In genomic region chr2:98507940-98508689, GRCh38 we compare ENCODE assay signal across 1 cellular context.
TF ChIP-seq lines count a peak whose summit lies in the region.

No MANE protein-coding gene starts in this region.

TF ChIP-seq in K562, 482 proteins besides CTCF, POLR2A, EP300 and RAD21 (continued from another document and continues in another):
- no peak for TF ChIP-seq RREB1 (CRISPR knock-in tag; IDR thresholded peaks at IDR 0.05)
- TF ChIP-seq NCOA2 (IDR thresholded peaks at IDR 0.05; ENCODE audit: partially characterized antibody in 2 of 2): no peak
- TF ChIP-seq PYGO2 (tag; IDR thresholded peaks at IDR 0.05): no peak
- TF ChIP-seq ETV1 (tag; conservative IDR thresholded peaks at IDR 0.05; ENCODE audit: low read depth): no peak
- TF ChIP-seq NR2C2 (CRISPR knock-in tag; IDR thresholded peaks at IDR 0.05): no peak
- no peak; the same call in 1 of the 2 replicates for TF ChIP-seq NR2C2 (tag; IDR thresholded peaks at IDR 0.05)
- TF ChIP-seq ZNF551 (CRISPR knock-in tag; IDR thresholded peaks at IDR 0.05): no peak
- TF ChIP-seq CCNT2 (IDR thresholded peaks at IDR 0.05; ENCODE audit: borderline replicate concordance, extremely low read depth, insufficient read length, low read depth, low read length): peak; percentile 67
- TF ChIP-seq ZNF511 (CRISPR knock-in tag; IDR thresholded peaks at IDR 0.05): no peak
- no peak for TF ChIP-seq ZNF175 (CRISPR knock-in tag; IDR thresholded peaks at IDR 0.05; ENCODE audit: low read depth)
- peak; percentile 96 for TF ChIP-seq CBFA2T3 (IDR thresholded peaks at IDR 0.05)
- TF ChIP-seq POU5F1 (IDR thresholded peaks at IDR 0.05; ENCODE audit: borderline replicate concordance, low read depth, low read length, partially characterized antibody): no peak
- TF ChIP-seq SNRNP70 (optimal IDR thresholded peaks at IDR 0.05; ENCODE audit: low read depth, low read length): no peak
- TF ChIP-seq NFE2L1 (tag; IDR thresholded peaks at IDR 0.05; ENCODE audit: borderline replicate concordance, low read depth): no peak
- no peak for TF ChIP-seq ZNF140 (CRISPR knock-in tag; IDR thresholded peaks at IDR 0.05)
- no peak for TF ChIP-seq CBX3 (IDR thresholded peaks at IDR 0.05; ENCODE audit: borderline replicate concordance in 1 of 2, low read length in 2 of 2)
- peak; percentile 72 to 78; a peak in 1 of 4 replicates for TF ChIP-seq ARNT (IDR thresholded peaks at IDR 0.05)
- no peak for TF ChIP-seq WHSC1 (IDR thresholded peaks at IDR 0.05; ENCODE audit: low read length)
- TF ChIP-seq NEUROD1 (IDR thresholded peaks at IDR 0.05; ENCODE audit: borderline replicate concordance, low read depth, low read length, partially characterized antibody): peak; percentile 7
- no peak for TF ChIP-seq KLF6 (CRISPR knock-in tag; IDR thresholded peaks at IDR 0.05; ENCODE audit: borderline replicate concordance)
- no peak for TF ChIP-seq EWSR1 (IDR thresholded peaks at IDR 0.05; ENCODE audit: borderline replicate concordance, low read depth, partially characterized antibody)
- TF ChIP-seq ZNF444 (CRISPR knock-in tag; IDR thresholded peaks at IDR 0.05): no peak
- TF ChIP-seq KAT8 (IDR thresholded peaks at IDR 0.05; ENCODE audit: low read depth): no peak
- peak; percentile 91 for TF ChIP-seq ARID1B (IDR thresholded peaks at IDR 0.05)
- no peak for TF ChIP-seq ZNF584 (CRISPR knock-in tag; IDR thresholded peaks at IDR 0.05; ENCODE audit: low read depth)
- peak; percentile 70 for TF ChIP-seq KLF16 (IDR thresholded peaks at IDR 0.05)
- no peak for TF ChIP-seq TAF15 (IDR thresholded peaks at IDR 0.05; ENCODE audit: low read depth, low read length)
- no peak for TF ChIP-seq CSDE1 (IDR thresholded peaks at IDR 0.05)
- no peak for TF ChIP-seq RNF219 (CRISPR knock-in tag; IDR thresholded peaks at IDR 0.05)
- TF ChIP-seq ZNF24 (IDR thresholded peaks at IDR 0.05): no peak
- no peak for TF ChIP-seq RHOXF2B (CRISPR knock-in tag; conservative IDR thresholded peaks at IDR 0.05)
- TF ChIP-seq POLR3A (IDR thresholded peaks at IDR 0.05; ENCODE audit: borderline replicate concordance, extremely low read depth, insufficient read depth, insufficient read length): no peak
- peak; percentile 62 for TF ChIP-seq SOX6 (IDR thresholded peaks at IDR 0.05)
- TF ChIP-seq ZBTB8A (IDR thresholded peaks at IDR 0.05; ENCODE audit: partially characterized antibody): no peak
- TF ChIP-seq L3MBTL2 (IDR thresholded peaks at IDR 0.05): peak; percentile 79
- no peak for TF ChIP-seq IRF2 (CRISPR knock-in tag; IDR thresholded peaks at IDR 0.05)
- TF ChIP-seq MTA2 (IDR thresholded peaks at IDR 0.05; ENCODE audit: low read depth): peak; percentile 78
- peak in 1 of 2 experiments; percentile 78; a peak in 1 of 4 replicates for TF ChIP-seq ZNF639 (CRISPR knock-in tag; conservative IDR thresholded peaks at IDR 0.05 in 1 of 2, IDR thresholded peaks at IDR 0.05 in 1 of 2)
- TF ChIP-seq CTBP1 (IDR thresholded peaks at IDR 0.05; ENCODE audit: borderline replicate concordance): peak; percentile 71; the same call in 1 of the 2 replicates
- peak; percentile 53; the same call in 1 of the 2 replicates for TF ChIP-seq FOXM1 (IDR thresholded peaks at IDR 0.05; ENCODE audit: low read depth)
- no peak for TF ChIP-seq FOXM1 (CRISPR knock-in tag; IDR thresholded peaks at IDR 0.05; ENCODE audit: low read depth)
- TF ChIP-seq COPS2 (conservative IDR thresholded peaks at IDR 0.05): no peak
- TF ChIP-seq ZNF165 (CRISPR knock-in tag; IDR thresholded peaks at IDR 0.05; ENCODE audit: borderline replicate concordance): no peak
- TF ChIP-seq HSF4 (CRISPR knock-in tag; IDR thresholded peaks at IDR 0.05; ENCODE audit: borderline replicate concordance): no peak
- TF ChIP-seq JUNB (CRISPR knock-in tag; conservative IDR thresholded peaks at IDR 0.05): no peak
- TF ChIP-seq ZKSCAN8 (CRISPR knock-in tag; IDR thresholded peaks at IDR 0.05): peak; percentile 70; the same call in 1 of the 2 replicates
- TF ChIP-seq ZNF354B (CRISPR knock-in tag; IDR thresholded peaks at IDR 0.05): no peak
- TF ChIP-seq ZNF518B (CRISPR knock-in tag; IDR thresholded peaks at IDR 0.05): no peak
- TF ChIP-seq MCM5 (IDR thresholded peaks at IDR 0.05; ENCODE audit: low read depth): no peak
- peak; percentile 43; the same call in 1 of the 2 replicates for TF ChIP-seq PKNOX1 (IDR thresholded peaks at IDR 0.05)
- peak; percentile 94 for TF ChIP-seq NCOR1 (IDR thresholded peaks at IDR 0.05)
- TF ChIP-seq KLF13 (tag; IDR thresholded peaks at IDR 0.05; ENCODE audit: borderline replicate concordance, low read depth): no peak
- no peak for TF ChIP-seq ZFPM2 (CRISPR knock-in tag; IDR thresholded peaks at IDR 0.05)
- no peak for TF ChIP-seq FOS (IDR thresholded peaks at IDR 0.05; ENCODE audit: extremely low read depth, insufficient read length)
- TF ChIP-seq TAF7 (tag; IDR thresholded peaks at IDR 0.05): 0 out of 2 replicates have a peak, but pooled peaks have one; percentile 38
- TF ChIP-seq RFX7 (CRISPR knock-in tag; IDR thresholded peaks at IDR 0.05): no peak
- no peak for TF ChIP-seq ZNF121 (CRISPR knock-in tag; conservative IDR thresholded peaks at IDR 0.05)
- TF ChIP-seq PBX2 (CRISPR knock-in tag; IDR thresholded peaks at IDR 0.05; ENCODE audit: low read depth): no peak
- peak; percentile 74 for TF ChIP-seq PBX2 (tag; conservative IDR thresholded peaks at IDR 0.05; ENCODE audit: low read depth)
